1 cellular context compared by ENCODE assay signal in the genomic region with DNA sequence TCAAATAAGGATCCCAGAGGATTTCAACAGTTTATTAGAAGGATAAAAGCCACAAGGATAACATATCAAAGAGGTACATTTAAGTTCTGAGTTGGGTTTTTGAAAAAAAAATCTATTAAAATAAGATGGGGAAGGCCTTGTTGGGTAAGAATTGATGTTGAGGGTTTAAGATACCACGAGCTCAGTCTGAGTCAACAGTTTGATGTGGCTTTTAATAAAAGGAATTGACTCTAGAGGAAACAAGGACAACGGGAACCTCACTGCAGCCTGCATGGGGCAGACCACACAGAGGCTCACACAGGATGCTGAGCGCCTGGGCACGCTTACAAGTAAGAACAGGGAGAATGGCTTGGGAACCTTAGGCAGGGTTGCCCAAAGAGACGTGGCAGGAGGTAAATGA.
TF ChIP-seq lines count a peak whose summit lies in the region.

No MANE protein-coding gene starts in this region.

TF ChIP-seq in HepG2, 621 proteins besides CTCF, POLR2A, EP300 and RAD21 (continued from another document):
- TF ChIP-seq CEBPB (IDR thresholded peaks at IDR 0.05; ENCODE audit: borderline replicate concordance, low read depth, low read length): no peak
- no peak for TF ChIP-seq CHD2 (IDR thresholded peaks at IDR 0.05; ENCODE audit: low read depth, low read length)
- TF ChIP-seq GFI1 (CRISPR knock-in tag; IDR thresholded peaks at IDR 0.05; ENCODE audit: borderline replicate concordance): no peak
- no peak for TF ChIP-seq SOX5 (CRISPR knock-in tag; IDR thresholded peaks at IDR 0.05; ENCODE audit: borderline replicate concordance)
TF ChIP-seq in HepG2: peak in this region for 0.
